24 cellular contexts compared by ENCODE assay signal in the genomic region with DNA sequence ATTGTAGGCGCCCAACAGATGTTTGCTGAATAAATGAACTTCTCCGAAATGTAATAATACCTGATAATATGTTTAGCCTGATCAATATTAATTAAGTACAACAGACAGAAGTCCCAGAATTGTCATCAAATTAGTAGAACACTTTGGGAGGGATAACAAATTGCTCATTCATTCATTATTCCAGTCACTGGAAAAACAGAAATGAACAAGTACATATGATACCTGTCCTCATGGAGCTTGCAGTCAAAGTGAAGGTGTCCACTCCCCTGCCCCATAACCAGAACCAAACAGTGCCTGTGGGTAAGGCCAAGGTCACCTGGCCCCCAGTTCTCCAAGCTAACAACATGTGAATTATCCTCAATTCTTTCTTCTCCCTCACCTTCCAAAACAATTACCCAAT.
"Had no signal": no experiment of that assay in that cellular context is flagged by ENCODE, and none has a peak within 500 bp of the region (broad histone marks: within the 10 kb centered on the region; RNA-seq: fewer than 3 reads in every experiment).

No MANE protein-coding gene starts in this region.

- H3K4me3 ChIP-seq: SJSA1, SK-N-MC had no signal

- H3K4me3 Mint-ChIP-seq: T-cell had no signal

- ATAC-seq: T-cell had no signal

- H3K9ac ChIP-seq: KMS-11 had no signal

- H3K36me3 ChIP-seq: SJSA1 had no signal

- H3K4me1 Mint-ChIP-seq: T-cell had no signal

- H3K4me2 ChIP-seq: KMS-11 had no signal

- H3K9me3 ChIP-seq: SJSA1 had no signal

- H3K27ac ChIP-seq: HL-60, KMS-11, SJSA1, SK-N-MC had no signal

- FAIRE-seq: HTR-8/SVneo, RCC 7860 had no signal

- H3K4me1 ChIP-seq: SJSA1 had no signal

- H3K27me3 Mint-ChIP-seq: T-cell had no signal

- DNase-seq: Kasumi-1, MV-4-11, NCI-H1048, NCI-H1105, NCI-H1417, NCI-H1436 treated with DMSO at 0.1 percent for 48 hours, NCI-H1694, NCI-H187 treated with DMSO at 0.1 percent for 48 hours, NCI-H2029 treated with DMSO at 0.1 percent for 48 hours, NCI-H2227 treated with DMSO at 0.1 percent for 48 hours, NCI-H524, NCI-H526 treated with DMSO at 0.1 percent for 48 hours, NCI-H748 treated with DMSO at 0.1 percent for 48 hours, Right ventricle myocardium superior, RPMI8226, SIG-M5, SW 1271, T-cell had no signal

- H3K36me3 Mint-ChIP-seq: T-cell had no signal

- H3K9me3 Mint-ChIP-seq: T-cell had no signal

- H3K27ac Mint-ChIP-seq: T-cell had no signal
